In the genomic region with DNA sequence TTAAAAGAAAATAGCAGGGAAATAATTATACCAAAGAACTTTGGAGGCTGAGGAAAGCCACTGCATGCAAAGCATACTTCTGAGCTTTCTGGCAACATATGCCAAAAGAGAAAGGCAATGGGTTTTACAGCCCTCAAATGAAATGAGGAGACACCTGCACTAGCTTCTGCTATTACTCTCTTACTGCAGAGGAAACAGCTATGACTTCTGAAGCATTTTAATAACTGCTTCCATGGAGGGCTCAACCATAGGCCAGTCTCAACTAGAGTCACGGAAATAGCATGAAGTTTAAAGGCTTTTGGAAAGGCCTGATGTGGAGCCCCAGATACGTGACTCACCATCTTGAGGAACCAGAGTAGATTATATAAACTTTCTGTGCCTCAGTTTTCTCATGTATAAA, we compare ENCODE assay signal across 1 cellular context.
TF ChIP-seq lines count a peak whose summit lies in the region.

No MANE protein-coding gene starts in this region.

TF ChIP-seq in SK-N-SH treated with all-trans-retinoic acid at 6 μM for 48 hours, 23 proteins besides CTCF, POLR2A, EP300 and RAD21 (continued from another document):
- TF ChIP-seq, protein P1, sequence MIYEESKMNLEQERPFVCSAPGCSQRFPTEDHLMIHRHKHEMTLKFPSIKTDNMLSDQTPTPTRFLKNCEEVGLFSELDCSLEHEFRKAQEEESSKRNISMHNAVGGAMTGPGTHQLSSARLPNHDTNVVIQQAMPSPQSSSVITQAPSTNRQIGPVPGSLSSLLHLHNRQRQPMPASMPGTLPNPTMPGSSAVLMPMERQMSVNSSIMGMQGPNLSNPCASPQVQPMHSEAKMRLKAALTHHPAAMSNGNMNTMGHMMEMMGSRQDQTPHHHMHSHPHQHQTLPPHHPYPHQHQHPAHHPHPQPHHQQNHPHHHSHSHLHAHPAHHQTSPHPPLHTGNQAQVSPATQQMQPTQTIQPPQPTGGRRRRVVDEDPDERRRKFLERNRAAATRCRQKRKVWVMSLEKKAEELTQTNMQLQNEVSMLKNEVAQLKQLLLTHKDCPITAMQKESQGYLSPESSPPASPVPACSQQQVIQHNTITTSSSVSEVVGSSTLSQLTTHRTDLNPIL (CRISPR knock-in tag; IDR thresholded peaks at IDR 0.05; ENCODE audit: low read depth), result no peak
- TF ChIP-seq SNAI2 (CRISPR knock-in tag; IDR thresholded peaks at IDR 0.05), result no peak
- TF ChIP-seq ESRRG (CRISPR knock-in tag; IDR thresholded peaks at IDR 0.05), result no peak
- no peak for TF ChIP-seq GLIS3 (CRISPR knock-in tag; IDR thresholded peaks at IDR 0.05)
- TF ChIP-seq CSDC2 (CRISPR knock-in tag; IDR thresholded peaks at IDR 0.05), result no peak
- TF ChIP-seq ZNF565 (CRISPR knock-in tag; conservative IDR thresholded peaks at IDR 0.05; ENCODE audit: low read depth), result no peak
- TF ChIP-seq ZFP30 (CRISPR knock-in tag; IDR thresholded peaks at IDR 0.05), result no peak
